Comparison of ENCODE assay signal across 28 cellular contexts in genomic region chr10:128971324-128971723, GRCh38.
"Had no signal": no experiment of that assay in that cellular context is flagged by ENCODE, and none has a peak within 500 bp of the region (broad histone marks: within the 10 kb centered on the region; RNA-seq: fewer than 3 reads in every experiment).

No MANE protein-coding gene starts in this region.

- H3K27ac ChIP-seq: neural progenitor cell, ovary, parathyroid adenoma, psoas muscle, right lobe of liver, sigmoid colon, stomach, thoracic aorta, thyroid gland, tibial nerve, upper lobe of left lung, vagina had no signal

- DNase-seq: naive thymus-derived CD8-positive, alpha-beta T cell; nephron progenitor cell; occipital lobe; ovary; posterior cingulate gyrus; psoas muscle; right cardiac atrium; right lobe of liver; sigmoid colon; stimulated activated CD4-positive, alpha-beta T cell treated with anti-CD3 and anti-CD28 coated beads, Interleukin-15, amount 100 ng/mL, for 24 hours; stimulated activated CD4-positive, alpha-beta T cell treated with anti-CD3 and anti-CD28 coated beads, Interleukin-2, amount 100 ng/mL, for 24 hours; stimulated activated CD4-positive, alpha-beta T cell treated with anti-CD3 and anti-CD28 coated beads, Interleukin-2, amount 100 ng/mL, for 48 hours; stimulated activated CD4-positive, alpha-beta T cell treated with anti-CD3 and anti-CD28 coated beads, Interleukin-4, amount 100 ng/mL, for 24 hours; stimulated activated naive B cell treated with anti-CD40 and anti-IgM and Interleukin-4, amounts not matched to agents 10 μg/mL and 1 μg/mL and 100 μg/mL, for 72 hours; stimulated activated naive CD4-positive, alpha-beta T cell treated with Interleukin-2 at 50 U/mL for 16 hours; stomach; thyroid gland; trophoblast cell; upper lobe of left lung had no signal

- H3K27me3 ChIP-seq: neural progenitor cell, ovary, right lobe of liver, sigmoid colon, thyroid gland, tibial nerve, upper lobe of left lung, vagina had no signal

- H3K4me3 ChIP-seq: neural progenitor cell, ovary, psoas muscle, right lobe of liver, sigmoid colon, smooth muscle cell, stomach, thoracic aorta, thyroid gland, tibial nerve, upper lobe of left lung, vagina had no signal

- H3K79me2 ChIP-seq: parathyroid adenoma had no signal

- FAIRE-seq: urothelium cell line had no signal

- H3K4me1 ChIP-seq: neural progenitor cell, parathyroid adenoma, psoas muscle, right lobe of liver, sigmoid colon, stomach, thyroid gland, tibial nerve, upper lobe of left lung, vagina had no signal

- H3K9me3 ChIP-seq: ovary, psoas muscle, right lobe of liver, sigmoid colon, stomach, thoracic aorta, thyroid gland, tibial nerve, upper lobe of left lung, vagina had no signal

- H3K36me3 ChIP-seq: neural progenitor cell, ovary, right lobe of liver, sigmoid colon, stomach, thoracic aorta, thyroid gland, tibial nerve, upper lobe of left lung, vagina had no signal

- ATAC-seq: naive thymus-derived CD8-positive, alpha-beta T cell; natural killer cell treated with Interleukin-12 subunit alpha and Interleukin-12 subunit beta and Interleukin-15 and Interleukin-18, amount 100 ng/mL, for 72 hours; psoas muscle; right cardiac atrium; right lobe of liver; stimulated activated effector memory CD8-positive, alpha-beta T cell treated with anti-CD3 and anti-CD28 coated beads, Interleukin-12 subunit alpha, Interleukin-12 subunit beta, amount 100 ng/mL, for 72 hours; stimulated activated naive B cell treated with anti-CD40 and anti-IgM and Interleukin-4, amounts not matched to agents 10 μg/mL and 1 μg/mL and 100 μg/mL, for 72 hours had no signal

- H3K4me2 ChIP-seq: neural progenitor cell, smooth muscle cell had no signal

- H2AFZ ChIP-seq: neural progenitor cell, parathyroid adenoma had no signal
